ENCODE assay signal across 6 cellular contexts in genomic region chr13:16158016-16158415, GRCh38.
A peak's percentile ranks its signal among the peaks of the same experiment; 100 is the strongest.
DNase-seq lines count a peak whose midpoint lies in the region; ATAC-seq and TF ChIP-seq lines count a peak whose summit lies in the region.
"Not testable (repeated sequence)": the region's sequence is repeated elsewhere in the genome, so short reads cannot be mapped to it uniquely, and the experiment has no call there.

No MANE protein-coding gene starts in this region.

- DNase-seq in activated CD8-positive, alpha-beta memory T cell treated with anti-CD3 and anti-CD28 coated beads, Interleukin-2, amount 10 ng/mL, durations not matched to agents 7 days and 5 days: peak; percentile 40
- DNase-seq in dorsolateral prefrontal cortex (peak in 6 of 10 donors; percentile 18 to 43 (median 34)), left ventricle myocardium superior (peak; percentile 13), lower lobe of right lung (peak; percentile 46), sigmoid colon (peak; percentile 64), testis (peak; percentile 26)

- not testable (repeated sequence) for H3K4me3 ChIP-seq in dorsolateral prefrontal cortex, lower lobe of right lung, sigmoid colon, testis

- not testable (repeated sequence) for TF ChIP-seq EP300 in sigmoid colon (IDR thresholded peaks at IDR 0.05)

- not testable (repeated sequence) for H3K4me1 Mint-ChIP-seq in activated CD8-positive, alpha-beta memory T cell treated with anti-CD3 and anti-CD28 coated beads, Interleukin-2, amount 10 ng/mL, durations not matched to agents 7 days and 5 days

- H3K9me3 ChIP-seq in lower lobe of right lung (peaks cover 36% of the 10 kb centered on the region), sigmoid colon (peaks cover 0 to 12% (median 7%) of the 10 kb centered on the region in 4 donors)
- not testable (repeated sequence) for H3K9me3 ChIP-seq in testis

- WGBS in sigmoid colon, 2 donors: 75 to 78% methylated on average over 5 of the region's 6 CpGs
- WGBS in testis, 2 donors: 37 to 46% methylated on average over 6 of the region's 6 CpGs

- TF ChIP-seq POLR2A in sigmoid colon (IDR thresholded peaks at IDR 0.05); testis (IDR thresholded peaks at IDR 0.05): not testable (repeated sequence)

- not testable (repeated sequence) for H3K27ac Mint-ChIP-seq in activated CD8-positive, alpha-beta memory T cell treated with anti-CD3 and anti-CD28 coated beads, Interleukin-2, amount 10 ng/mL, durations not matched to agents 7 days and 5 days

- H3K4me3 Mint-ChIP-seq in activated CD8-positive, alpha-beta memory T cell treated with anti-CD3 and anti-CD28 coated beads, Interleukin-2, amount 10 ng/mL, durations not matched to agents 7 days and 5 days: not testable (repeated sequence)

- not testable (repeated sequence) for H3K36me3 ChIP-seq in lower lobe of right lung; sigmoid colon; testis (ENCODE audit: low read depth, missing control alignments)

- H3K4me1 ChIP-seq in lower lobe of right lung, sigmoid colon, testis: not testable (repeated sequence)

- ATAC-seq in activated CD8-positive, alpha-beta memory T cell treated with anti-CD3 and anti-CD28 coated beads, Interleukin-2, amount 10 ng/mL, durations not matched to agents 7 days and 5 days; left ventricle myocardium superior; lower lobe of right lung: not testable (repeated sequence)

- not testable (repeated sequence) for H3K27me3 Mint-ChIP-seq in activated CD8-positive, alpha-beta memory T cell treated with anti-CD3 and anti-CD28 coated beads, Interleukin-2, amount 10 ng/mL, durations not matched to agents 7 days and 5 days

- H3K36me3 Mint-ChIP-seq in activated CD8-positive, alpha-beta memory T cell treated with anti-CD3 and anti-CD28 coated beads, Interleukin-2, amount 10 ng/mL, durations not matched to agents 7 days and 5 days: not testable (repeated sequence)

- H3K9me3 Mint-ChIP-seq in activated CD8-positive, alpha-beta memory T cell treated with anti-CD3 and anti-CD28 coated beads, Interleukin-2, amount 10 ng/mL, durations not matched to agents 7 days and 5 days (ENCODE audit: low read depth): not testable (repeated sequence)

- not testable (repeated sequence) for H3K27me3 ChIP-seq in dorsolateral prefrontal cortex; lower lobe of right lung (ENCODE audit: low read depth); sigmoid colon; testis

- intact Hi-C loops in dorsolateral prefrontal cortex (cut with DNase I); left ventricle myocardium superior (cut with micrococcal nuclease); lower lobe of right lung (cut with DNase I); sigmoid colon (cut with DNase I); testis (cut with DNase I; ENCODE audit: low total_unique reads): not testable (repeated sequence)

- not testable (repeated sequence) for TF ChIP-seq CTCF in dorsolateral prefrontal cortex (IDR thresholded peaks at IDR 0.05 in 54 of 56, conservative IDR thresholded peaks at IDR 0.05 in 2 of 56; ENCODE audit: low read depth in 1 of 56, partially characterized antibody in 56 of 56); lower lobe of right lung (IDR thresholded peaks at IDR 0.05); sigmoid colon (IDR thresholded peaks at IDR 0.05); testis (IDR thresholded peaks at IDR 0.05)

- CTCF ChIA-PET in activated CD8-positive, alpha-beta memory T cell treated with anti-CD3 and anti-CD28 coated beads, Interleukin-2, amount 10 ng/mL, durations not matched to agents 7 days and 5 days (lab: Charles Lee): not testable (repeated sequence)

- H3K27ac ChIP-seq in dorsolateral prefrontal cortex, lower lobe of right lung, sigmoid colon, testis: not testable (repeated sequence)

Comparison
In these comparisons a context has a peak if more than half of its experiments do, and no peak if none do; other contexts are left out.
1. DNase-seq: peak in every context shown above with its lines; median percentile 64 in sigmoid colon; 46 in lower lobe of right lung; 40 in activated CD8-positive, alpha-beta memory T cell treated with anti-CD3 and anti-CD28 coated beads, Interleukin-2, amount 10 ng/mL, durations not matched to agents 7 days and 5 days; 34 in dorsolateral prefrontal cortex; 26 in testis; 13 in left ventricle myocardium superior.